ENCODE assay signal across 12 cellular contexts in the genomic region with DNA sequence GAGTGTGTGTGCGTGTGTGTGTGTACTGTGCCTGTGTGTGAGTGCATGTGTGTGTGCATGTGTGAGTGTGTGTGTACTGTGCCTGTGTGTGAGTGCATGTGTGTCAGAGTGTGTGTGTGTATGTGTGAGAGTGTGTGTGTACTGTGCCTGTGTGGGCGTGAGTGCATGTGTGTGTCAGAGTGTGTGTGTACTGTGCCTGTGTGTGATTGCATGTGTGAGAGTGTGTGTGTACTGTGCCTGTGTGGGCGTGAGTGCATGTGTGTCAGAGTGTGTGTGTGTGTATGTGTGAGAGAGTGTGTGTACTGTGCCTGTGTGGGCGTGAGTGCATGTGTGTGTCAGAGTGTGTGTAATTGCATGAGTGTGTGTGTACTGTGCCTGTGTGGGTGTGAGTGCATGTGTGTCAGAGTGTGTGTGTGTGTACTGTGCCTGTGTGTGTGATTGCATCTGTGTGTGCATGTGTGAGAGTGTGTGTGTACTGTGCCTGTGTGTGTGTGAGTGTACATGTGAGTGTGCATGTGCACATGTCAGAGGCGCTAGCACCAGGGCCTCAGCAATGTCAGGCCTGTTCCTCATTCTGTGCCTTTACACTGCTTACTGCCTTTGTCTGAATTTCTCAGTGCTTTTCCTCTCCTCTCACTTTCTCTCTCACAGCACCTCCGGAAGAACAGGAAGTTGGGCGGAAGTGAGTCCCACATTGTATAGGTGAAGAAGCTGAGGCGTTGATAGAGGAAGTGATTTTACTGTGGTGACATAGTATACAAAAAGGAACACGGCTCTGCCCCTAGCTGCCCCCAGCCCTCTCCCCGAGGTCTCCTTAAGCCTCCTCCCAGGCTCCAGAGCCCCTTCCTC. TPM values are rescaled to one million over a fixed set of nuclear protein-coding genes. Genes with fewer than 3 reads are reported as not detected.
DNase-seq lines count a peak whose midpoint lies in the region; ATAC-seq and TF ChIP-seq lines count a peak whose summit lies in the region.
"Had no signal": no experiment of that assay in that cellular context is flagged by ENCODE, and none has a peak within 500 bp of the region (broad histone marks: within the 10 kb centered on the region; RNA-seq: fewer than 3 reads in every experiment).

No MANE protein-coding gene starts in this region.

- no peaks in the 10 kb centered on the region for H3K9me3 ChIP-seq in stomach
- H3K9me3 ChIP-seq: adrenal gland, thoracic aorta had no signal

- H3K9me3 Mint-ChIP-seq in activated CD8-positive, alpha-beta memory T cell treated with anti-CD3 and anti-CD28 coated beads, Interleukin-2, amount 10 ng/mL, durations not matched to agents 7 days and 5 days (ENCODE audit: low read depth) = no peaks in the 10 kb centered on the region
- no peaks in the 10 kb centered on the region for H3K9me3 Mint-ChIP-seq in activated B cell treated with CpG ODN at 0.5 μM for 24 hours
- H3K9me3 Mint-ChIP-seq in T-helper 2 cell treated with Interferon-gamma antibody and Interleukin-4, amounts not matched to agents 5 μg/mL and 100 μg/mL, for 36 hours = no peaks in the 10 kb centered on the region
- no peaks in the 10 kb centered on the region for H3K9me3 Mint-ChIP-seq in chondrocyte (ENCODE audit: low read depth)

- peaks cover 0 to 7% (median 0%) of the 10 kb centered on the region in 3 donors for H3K27me3 ChIP-seq in stomach
- H3K27me3 ChIP-seq: adrenal gland had no signal

- H3K4me3 Mint-ChIP-seq in activated CD8-positive, alpha-beta memory T cell treated with anti-CD3 and anti-CD28 coated beads, Interleukin-2, amount 10 ng/mL, durations not matched to agents 7 days and 5 days = no peak overlapping the region
- H3K4me3 Mint-ChIP-seq in activated B cell treated with CpG ODN at 0.5 μM for 24 hours (no peak overlapping the region), chondrocyte (ENCODE audit: unreplicated experiment) (no peak overlapping the region)
- H3K4me3 Mint-ChIP-seq in T-helper 2 cell treated with Interferon-gamma antibody and Interleukin-4, amounts not matched to agents 5 μg/mL and 100 μg/mL, for 36 hours = no peak overlapping the region

- H3K27ac ChIP-seq in stomach = peak overlapping the region in 1 of 5 donors; percentile 41
- H3K27ac ChIP-seq: adrenal gland, epithelial cell of prostate, thoracic aorta had no signal

- H3K4me3 ChIP-seq in stomach = no peak overlapping the region
- H3K4me3 ChIP-seq: adrenal gland, thoracic aorta had no signal

- no peaks in the 10 kb centered on the region for H3K36me3 Mint-ChIP-seq in activated CD8-positive, alpha-beta memory T cell treated with anti-CD3 and anti-CD28 coated beads, Interleukin-2, amount 10 ng/mL, durations not matched to agents 7 days and 5 days
- H3K36me3 Mint-ChIP-seq in activated B cell treated with CpG ODN at 0.5 μM for 24 hours (ENCODE audit: low read depth) (no peaks in the 10 kb centered on the region), chondrocyte (ENCODE audit: low read depth) (no peaks in the 10 kb centered on the region)
- H3K36me3 Mint-ChIP-seq in T-helper 2 cell treated with Interferon-gamma antibody and Interleukin-4, amounts not matched to agents 5 μg/mL and 100 μg/mL, for 36 hours (ENCODE audit: low read depth) = no peaks in the 10 kb centered on the region

- 70 to 81% (median 74%) methylated on average over 10 of the region's 10 CpGs for WGBS in stomach, 5 donors

- POLR2A ChIA-PET in activated B cell treated with CpG ODN at 0.5 μM for 24 hours (lab: Charles Lee) = no interaction called here

- CTCF ChIA-PET in activated CD8-positive, alpha-beta memory T cell treated with anti-CD3 and anti-CD28 coated beads, Interleukin-2, amount 10 ng/mL, durations not matched to agents 7 days and 5 days (lab: Charles Lee) = no interaction called here
- CTCF ChIA-PET in activated B cell treated with CpG ODN at 0.5 μM for 24 hours (lab: Charles Lee) = no interaction called here

- H3K4me1 Mint-ChIP-seq in activated CD8-positive, alpha-beta memory T cell treated with anti-CD3 and anti-CD28 coated beads, Interleukin-2, amount 10 ng/mL, durations not matched to agents 7 days and 5 days = peaks cover 2% of the 10 kb centered on the region
- H3K4me1 Mint-ChIP-seq in activated B cell treated with CpG ODN at 0.5 μM for 24 hours (peaks cover 6% of the 10 kb centered on the region), chondrocyte (ENCODE audit: low read depth) (no peaks in the 10 kb centered on the region)
- H3K4me1 Mint-ChIP-seq in T-helper 2 cell treated with Interferon-gamma antibody and Interleukin-4, amounts not matched to agents 5 μg/mL and 100 μg/mL, for 36 hours (ENCODE audit: low read depth) = peaks cover 2% of the 10 kb centered on the region

- H3K4me1 ChIP-seq in stomach = peaks cover 0 to 26% (median 2%) of the 10 kb centered on the region in 4 donors
- H3K4me1 ChIP-seq: adrenal gland had no signal

- intact Hi-C loops in activated B cell treated with CpG ODN at 0.5 μM for 24 hours (cut with micrococcal nuclease) (no loop called here), stomach (cut with DNase I; ENCODE audit: low total_unique reads) (no loop called here)

- H3K27ac Mint-ChIP-seq in activated CD8-positive, alpha-beta memory T cell treated with anti-CD3 and anti-CD28 coated beads, Interleukin-2, amount 10 ng/mL, durations not matched to agents 7 days and 5 days = no peak overlapping the region
- H3K27ac Mint-ChIP-seq in activated B cell treated with CpG ODN at 0.5 μM for 24 hours (no peak overlapping the region), chondrocyte (ENCODE audit: unreplicated experiment) (no peak overlapping the region)
- H3K27ac Mint-ChIP-seq in T-helper 2 cell treated with Interferon-gamma antibody and Interleukin-4, amounts not matched to agents 5 μg/mL and 100 μg/mL, for 36 hours = no peak overlapping the region

- TF ChIP-seq CTCF in activated B cell treated with CpG ODN at 0.5 μM for 24 hours (IDR thresholded peaks at IDR 0.05) (no peak), chondrocyte (IDR thresholded peaks at IDR 0.05) (no peak), stomach (IDR thresholded peaks at IDR 0.05) (no peak)

- no peaks in the 10 kb centered on the region for H3K36me3 ChIP-seq in stomach
- H3K36me3 ChIP-seq: adrenal gland, thoracic aorta had no signal

- peak; percentile 54 for ATAC-seq in activated CD8-positive, alpha-beta memory T cell treated with anti-CD3 and anti-CD28 coated beads, Interleukin-2, amount 10 ng/mL, durations not matched to agents 7 days and 5 days
- ATAC-seq in HG03135 (IDR thresholded peaks at IDR 0.05; ENCODE audit: unreplicated experiment) (peak; percentile 49), activated B cell treated with CpG ODN at 0.5 μM for 24 hours (ENCODE audit: low read depth) (peak; percentile 57)

- DNase-seq in activated CD8-positive, alpha-beta memory T cell treated with anti-CD3 and anti-CD28 coated beads, Interleukin-2, amount 10 ng/mL, durations not matched to agents 7 days and 5 days = peak; percentile 52
- no peak for DNase-seq in activated CD8-positive, alpha-beta memory T cell treated with anti-CD3 and anti-CD28 coated beads, Interleukin-2, amount 50 U/mL, for 48 hours
- DNase-seq in activated B cell treated with CpG ODN at 0.5 μM for 24 hours = no peak
- DNase-seq in pons (ENCODE audit: low spot score) = peak; percentile 25
- DNase-seq in T-helper 2 cell treated with Interferon-gamma antibody and Interleukin-4, amounts not matched to agents 5 μg/mL and 100 μg/mL, for 36 hours (ENCODE audit: low spot score) = no peak
- DNase-seq in chondrocyte (ENCODE audit: low spot score) = no peak
- no peak for DNase-seq in stomach

- no peak for TF ChIP-seq EP300 in stomach (IDR thresholded peaks at IDR 0.05)

- no peak for TF ChIP-seq POLR2A in stomach (IDR thresholded peaks at IDR 0.05)

- H3K27me3 Mint-ChIP-seq in activated CD8-positive, alpha-beta memory T cell treated with anti-CD3 and anti-CD28 coated beads, Interleukin-2, amount 10 ng/mL, durations not matched to agents 7 days and 5 days = no peaks in the 10 kb centered on the region
- H3K27me3 Mint-ChIP-seq in activated B cell treated with CpG ODN at 0.5 μM for 24 hours = no peaks in the 10 kb centered on the region
- H3K27me3 Mint-ChIP-seq in T-helper 2 cell treated with Interferon-gamma antibody and Interleukin-4, amounts not matched to agents 5 μg/mL and 100 μg/mL, for 36 hours (ENCODE audit: low read depth) = no peaks in the 10 kb centered on the region
- H3K27me3 Mint-ChIP-seq in chondrocyte (ENCODE audit: low read depth) = peaks cover 14% of the 10 kb centered on the region

RNA-seq across cellular contexts. Expression of a gene that starts 4.9 kb away (rescaled TPM):
- not detected for total RNA-seq in activated CD8-positive, alpha-beta memory T cell treated with anti-CD3 and anti-CD28 coated beads, Interleukin-2, amount 10 ng/mL, durations not matched to agents 7 days and 5 days
- total RNA-seq in activated B cell treated with CpG ODN at 0.5 μM for 24 hours = not detected in 2 replicates
- total RNA-seq in chondrocyte = not detected in 3 replicates
- total RNA-seq in stomach = 1 to 10 TPM in 2 of 5 donors, not detected in 3; 1.7 to 1.8 TPM
- under 1 TPM; 0.28 to 0.92 (median 0.37) TPM for polyA plus RNA-seq in stomach
- total RNA-seq: thoracic aorta had no signal
- polyA plus RNA-seq: AG04450 had no signal

Comparison
In these comparisons a context has a peak if more than half of its experiments do, and no peak if none do; other contexts are left out.
1. DNase-seq: peak in activated CD8-positive, alpha-beta memory T cell treated with anti-CD3 and anti-CD28 coated beads, Interleukin-2, amount 10 ng/mL, durations not matched to agents 7 days and 5 days (single experiment) and pons (single experiment); none in activated CD8-positive, alpha-beta memory T cell treated with anti-CD3 and anti-CD28 coated beads, Interleukin-2, amount 50 U/mL, for 48 hours (single experiment), activated B cell treated with CpG ODN at 0.5 μM for 24 hours (single experiment), T-helper 2 cell treated with Interferon-gamma antibody and Interleukin-4, amounts not matched to agents 5 μg/mL and 100 μg/mL, for 36 hours (single experiment), chondrocyte (single experiment) and stomach (single experiment).
2. Peak in every context shown above with its lines, with median percentiles within 50 percentile points of each other: ATAC-seq.